ENCODE assay signal across 8 cellular contexts in the genomic region with DNA sequence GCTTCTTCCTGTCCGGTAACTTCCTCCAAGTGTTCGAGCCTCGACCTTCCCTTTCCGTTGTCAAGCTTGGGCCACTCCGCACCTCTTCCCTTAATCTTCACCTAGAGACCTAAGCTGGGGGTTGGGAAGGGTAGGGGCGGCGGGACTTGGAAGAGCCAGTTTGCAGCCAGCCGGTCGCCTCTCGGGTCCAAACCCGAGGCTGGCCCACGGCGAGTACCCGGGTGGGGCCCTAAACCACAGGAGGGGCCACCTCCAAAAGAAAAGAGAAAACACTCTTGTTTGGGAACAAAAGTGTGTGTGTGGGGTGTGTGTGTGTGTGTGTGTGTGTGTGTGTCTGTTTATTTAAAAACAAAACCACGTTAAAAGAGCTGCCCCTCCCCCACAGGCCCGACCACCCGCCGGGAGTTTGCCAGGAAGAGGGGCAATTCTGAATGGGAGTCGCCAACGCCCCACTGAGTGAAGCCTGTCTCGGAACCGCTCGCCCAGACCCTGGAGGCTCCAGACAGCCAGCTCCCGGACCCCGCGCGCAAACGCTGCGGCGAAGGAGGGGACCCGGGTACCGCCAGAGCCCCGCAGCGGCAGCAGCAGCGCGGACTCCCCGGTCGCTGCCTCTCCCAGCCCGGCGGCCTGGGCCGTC. TPM values are rescaled to one million over a fixed set of nuclear protein-coding genes. Genes with fewer than 3 reads are reported as not detected.
DNase-seq lines count a peak whose midpoint lies in the region; ATAC-seq and TF ChIP-seq lines count a peak whose summit lies in the region.

No MANE protein-coding gene starts in this region.

- H3K27ac Mint-ChIP-seq in T-cell: no peak overlapping the region

- H3K36me3 Mint-ChIP-seq in T-cell: no peaks in the 10 kb centered on the region

- ATAC-seq in T-cell (replicated peaks in 1 of 4): no peak
- no peak for ATAC-seq in gastroesophageal sphincter
- no peak for ATAC-seq in GM21717 (IDR thresholded peaks at IDR 0.05; ENCODE audit: unreplicated experiment)
- no peak for ATAC-seq in GM21360 (IDR thresholded peaks at IDR 0.05; ENCODE audit: unreplicated experiment)

- CTCF ChIA-PET in T-cell (lab: Charles Lee): interaction anchor here (0.6 to 1.9 kb wide), 12 partner anchors 9 to 215 kb away, joined by 3 to 20 read pairs (median 3); a partner anchor contains a TSS

- TF ChIP-seq POLR2A in gastroesophageal sphincter (IDR thresholded peaks at IDR 0.05): no peak

- no peaks in the 10 kb centered on the region for H3K9me3 ChIP-seq in gastroesophageal sphincter

- H3K27ac ChIP-seq in gastroesophageal sphincter: peak overlapping the region; percentile 92 to 100 (median 99)
- peak overlapping the region; percentile 95 for H3K27ac ChIP-seq in rectal smooth muscle tissue (ENCODE audit: low read depth, low read length)

- H3K9ac ChIP-seq in rectal smooth muscle tissue (ENCODE audit: low read length): peak overlapping the region; percentile 96

- H3K4me3 Mint-ChIP-seq in T-cell: peak overlapping the region; percentile 76 to 80 (median 78)

- TF ChIP-seq CTCF in GM12864 (IDR thresholded peaks at IDR 0.05; ENCODE audit: low read depth, low read length, missing control alignments) (no peak), gastroesophageal sphincter (IDR thresholded peaks at IDR 0.05) (no peak)

- peak overlapping the region; percentile 77 for H3K4me3 ChIP-seq in GM12864 (ENCODE audit: low read depth, low read length)
- peak overlapping the region; percentile 88 to 97 for H3K4me3 ChIP-seq in gastroesophageal sphincter
- H3K4me3 ChIP-seq in rectal smooth muscle tissue (ENCODE audit: low read length): peak overlapping the region; percentile 80

- POLR2A ChIA-PET in T-cell (lab: Charles Lee): interaction anchor here (0.5 to 2.0 kb wide), 20 partner anchors 8 to 1887 kb away, joined by 3 to 22 read pairs (median 3); a partner anchor contains a TSS

- peaks cover 0 to 18% of the 10 kb centered on the region in 2 donors for H3K36me3 ChIP-seq in gastroesophageal sphincter
- peaks cover 18% of the 10 kb centered on the region for H3K36me3 ChIP-seq in rectal smooth muscle tissue (ENCODE audit: control insufficient read depth, insufficient read depth, low read length)

- H3K27me3 Mint-ChIP-seq in T-cell: peaks cover 0 to 29% of the 10 kb centered on the region in 2 donors

- peaks cover 0 to 12% (median 2%) of the 10 kb centered on the region in 3 donors for H3K4me1 Mint-ChIP-seq in T-cell

- no peak for TF ChIP-seq EP300 in gastroesophageal sphincter (IDR thresholded peaks at IDR 0.05)

- 9 to 17% methylated on average over 4 to 6 of the region's 41 CpGs for WGBS in gastroesophageal sphincter (ENCODE audit: low coverage in 1 of 2), 2 donors

- no peak for DNase-seq in GM12864 (ENCODE audit: low read depth)
- DNase-seq in T-cell: no peak
- DNase-seq in SHP77 treated with DMSO at 0.1 percent for 48 hours (lab: John Stamatoyannopoulos, UW): no peak
- DNase-seq in kidney glomerular epithelial cell (lab: John Stamatoyannopoulos, UW): no peak

- peaks cover 3 to 45% (median 26%) of the 10 kb centered on the region in 3 donors for H3K4me1 ChIP-seq in gastroesophageal sphincter
- peaks cover 34% of the 10 kb centered on the region for H3K4me1 ChIP-seq in rectal smooth muscle tissue (ENCODE audit: control insufficient read depth, insufficient read depth, low read length)

- no peaks in the 10 kb centered on the region for H3K9me3 Mint-ChIP-seq in T-cell

- no peaks in the 10 kb centered on the region for H3K27me3 ChIP-seq in gastroesophageal sphincter
- H3K27me3 ChIP-seq in rectal smooth muscle tissue (ENCODE audit: control insufficient read depth, insufficient read depth, low read length): no peaks in the 10 kb centered on the region

RNA-seq across cellular contexts. Expression of a gene that starts 0.5 kb away (rescaled TPM):
- total RNA-seq in T-cell (10 to 100 TPM; 11.4 to 42.4 (median 14.7) TPM), gastroesophageal sphincter (1,000 to 10,000 TPM; 1,174 to 1,482 (median 1,322) TPM)

Comparison
In these comparisons a context has a peak if more than half of its experiments do, and no peak if none do; other contexts are left out.
1. RNA of a gene that starts 0.5 kb away (total RNA-seq): 1,174 to 1,482 TPM in gastroesophageal sphincter; 11.4 to 42.4 TPM in T-cell; every median in the first group is over 10 times any median in the second.
2. Peak in every context shown above with its lines, with median percentiles within 50 percentile points of each other: H3K4me3 ChIP-seq.